ENCODE assay signal across 13 cellular contexts in the genomic region with DNA sequence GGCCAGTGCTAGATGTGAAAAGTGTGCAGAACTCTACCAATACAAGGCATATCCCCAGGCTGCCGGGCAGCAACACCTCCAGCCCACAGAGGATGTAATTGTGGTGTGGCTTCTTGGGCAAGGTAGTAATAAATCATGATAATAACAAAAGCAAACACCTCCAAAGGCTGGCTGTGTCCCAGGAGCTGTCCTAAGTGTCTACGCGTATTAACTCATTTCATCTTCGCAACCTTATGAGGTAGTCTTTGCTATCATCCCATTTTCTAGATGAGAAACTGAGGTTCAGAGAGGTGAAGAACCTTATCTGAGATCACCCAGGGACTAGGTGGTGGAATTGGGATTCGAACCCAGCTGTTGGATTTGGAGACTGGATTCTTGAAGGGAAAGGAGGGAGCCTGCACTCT. TPM values are rescaled to one million over a fixed set of nuclear protein-coding genes. Genes with fewer than 3 reads are reported as not detected.
DNase-seq lines count a peak whose midpoint lies in the region; ATAC-seq and TF ChIP-seq lines count a peak whose summit lies in the region.
"Had no signal": no experiment of that assay in that cellular context is flagged by ENCODE, and none has a peak within 500 bp of the region (broad histone marks: within the 10 kb centered on the region; RNA-seq: fewer than 3 reads in every experiment).

No MANE protein-coding gene starts in this region.

- DNase-seq in AG04450 (ENCODE audit: low read depth, low spot score) (no peak), SW480 (ENCODE audit: low spot score) (peak; percentile 31), hepatocyte (ENCODE audit: low spot score) (no peak), psoas muscle (no peak), BE2C (no peak), HUDEP-2 (lab: John Stamatoyannopoulos, UW; ENCODE audit: unreplicated experiment in 76 of 76) (no peak)
- no peak for DNase-seq in activated CD4-positive, alpha-beta T cell treated with anti-CD3 and anti-CD28 coated beads for 48 hours
- DNase-seq: activated CD4-positive, alpha-beta T cell treated with anti-CD3 and anti-CD28 coated beads, Interleukin-2, amount 50 U/mL, for 48 hours; DND-41; NCI-H2029 treated with DMSO at 0.1 percent for 48 hours; T-helper 2 cell; upper lobe of right lung had no signal

- no peaks in the 10 kb centered on the region for H4K20me1 ChIP-seq in hepatocyte (ENCODE audit: insufficient read depth, poor library complexity, severe bottlenecking)

- peaks cover 36% of the 10 kb centered on the region for H3K4me1 ChIP-seq in hepatocyte (ENCODE audit: insufficient read depth)
- H3K4me1 ChIP-seq in psoas muscle: peaks cover 80% of the 10 kb centered on the region
- peaks cover 6% of the 10 kb centered on the region for H3K4me1 ChIP-seq in BE2C

- H3K27me3 ChIP-seq in AG04450 (ENCODE audit: control insufficient read depth, insufficient read depth, low read length) (no peaks in the 10 kb centered on the region), hepatocyte (no peaks in the 10 kb centered on the region), psoas muscle (ENCODE audit: insufficient read depth in 3 of 3, low read length in 2 of 3) (no peaks in the 10 kb centered on the region), BE2C (no peaks in the 10 kb centered on the region)
- H3K27me3 ChIP-seq: upper lobe of right lung had no signal

- peaks cover 12% of the 10 kb centered on the region for H3K79me2 ChIP-seq in hepatocyte

- no peak overlapping the region for H2AFZ ChIP-seq in hepatocyte

- POLR2A ChIA-PET in AG04450 (lab: Yijun Ruan, JAX): no interaction called here

- H3K9me3 ChIP-seq in AG04450 (ENCODE audit: control insufficient read depth, insufficient read depth, low read length) (no peaks in the 10 kb centered on the region), hepatocyte (ENCODE audit: low read depth) (no peaks in the 10 kb centered on the region), psoas muscle (no peaks in the 10 kb centered on the region), BE2C (no peaks in the 10 kb centered on the region)
- H3K9me3 ChIP-seq: upper lobe of right lung had no signal

- H3K36me3 ChIP-seq in hepatocyte (replicated peaks; ENCODE audit: insufficient read depth, low read depth) (no peaks in the 10 kb centered on the region), psoas muscle (ENCODE audit: insufficient read depth in 1 of 2, low read depth in 1 of 2) (peaks cover 0 to 34% of the 10 kb centered on the region in 2 donors), BE2C (no peaks in the 10 kb centered on the region)

- CTCF ChIA-PET in AG04450 (lab: Charles Lee): interaction anchor here (0.7 to 0.8 kb wide), 2 partner anchors 9 to 197 kb away, joined by 3 read pairs; no protein-coding TSS in a partner anchor

- no peak for TF ChIP-seq CTCF in AG04450 (IDR thresholded peaks at IDR 0.05; ENCODE audit: low read depth, low read length)
- TF ChIP-seq CTCF in hepatocyte (IDR thresholded peaks at IDR 0.05; ENCODE audit: poor library complexity): no peak
- TF ChIP-seq CTCF in psoas muscle (IDR thresholded peaks at IDR 0.05): no peak
- no peak for TF ChIP-seq CTCF in BE2C (IDR thresholded peaks at IDR 0.05; ENCODE audit: low read depth, low read length)

- intact Hi-C loops in psoas muscle (cut with DNase I): no loop called here

- H3K4me3 ChIP-seq in AG04450 (ENCODE audit: low read depth, low read length) (no peak overlapping the region), hepatocyte (no peak overlapping the region), psoas muscle (peak overlapping the region; percentile 40), BE2C (ENCODE audit: low read depth, low read length) (no peak overlapping the region)
- H3K4me3 ChIP-seq: upper lobe of right lung had no signal

- 76% methylated on average over 5 of the region's 5 CpGs for WGBS in hepatocyte (ENCODE audit: low lambda C conversion rate, missing lambda C conversion rate)
- 52 to 69% (median 56%) methylated on average over 5 of the region's 5 CpGs for WGBS in psoas muscle, 3 donors

- no peaks in the 10 kb centered on the region for H3K9me2 ChIP-seq in hepatocyte (replicated peaks; ENCODE audit: insufficient read depth)

- H3K4me2 ChIP-seq in hepatocyte: peak overlapping the region; percentile 73

- H3K27ac ChIP-seq in AG04450 (ENCODE audit: low read depth, low read length) (peak overlapping the region; percentile 47), hepatocyte (peak overlapping the region; percentile 90), psoas muscle (peak overlapping the region; percentile 88)
- H3K27ac ChIP-seq: upper lobe of right lung had no signal

- ATAC-seq in psoas muscle: no peak
- ATAC-seq in GM21360 (IDR thresholded peaks at IDR 0.05; ENCODE audit: unreplicated experiment): no peak

RNA-seq across cellular contexts. Expression of gene PDK2, which starts 5.3 kb away (rescaled TPM):
- 62.4 and 81.7 TPM in 2 replicates for polyA plus RNA-seq in AG04450 (2011; rRNA removed)
- polyA minus RNA-seq in AG04450 (2011; rRNA and poly(A)+ RNA removed): 87.6 and 106 TPM in 2 replicates
- 35.5 and 42.7 TPM in 2 replicates for total RNA-seq in hepatocyte
- 55.8 and 56.9 TPM in 2 replicates for polyA plus RNA-seq in hepatocyte
- total RNA-seq in psoas muscle: 100 to 1,000 TPM in 2 of 4 donors, 10 to 100 TPM in 2; 79.3 to 213 (median 110) TPM
- 10 to 100 TPM; 50.3 to 99.4 (median 55.2) TPM for polyA plus RNA-seq in psoas muscle
- polyA plus RNA-seq in BE2C (2012; ENCODE audit: insufficient read depth, insufficient read length, low read depth): 38.8 TPM

RNA-seq across cellular contexts. Expression of gene SAMD14, which starts 29.5 kb away (rescaled TPM):
- 3.5 and 5.3 TPM in 2 replicates for polyA plus RNA-seq in AG04450 (2011; rRNA removed)
- 3.8 and 6.4 TPM in 2 replicates for polyA minus RNA-seq in AG04450 (2011; rRNA and poly(A)+ RNA removed)
- 2.4 and 3.1 TPM in 2 replicates for total RNA-seq in hepatocyte
- 3.1 and 4.2 TPM in 2 replicates for polyA plus RNA-seq in hepatocyte
- 1 to 10 TPM in 3 of 4 donors, under 1 TPM in 1; 0.55 to 2.7 (median 1.3) TPM for total RNA-seq in psoas muscle
- 1 to 10 TPM in 1 of 3 donors, under 1 TPM in 2; 0.64 to 1.3 (median 0.98) TPM for polyA plus RNA-seq in psoas muscle
- 4.1 TPM for polyA plus RNA-seq in BE2C (2012; ENCODE audit: insufficient read depth, insufficient read length, low read depth)

RNA-seq across cellular contexts. Expression of gene ITGA3, which starts 44.6 kb away (rescaled TPM):
- 39.9 and 62.4 TPM in 2 replicates for polyA plus RNA-seq in AG04450 (2011; rRNA removed)
- 101 and 116 TPM in 2 replicates for polyA minus RNA-seq in AG04450 (2011; rRNA and poly(A)+ RNA removed)
- 26.3 and 28.5 TPM in 2 replicates for total RNA-seq in hepatocyte
- polyA plus RNA-seq in hepatocyte: 32.8 and 43.4 TPM in 2 replicates
- total RNA-seq in psoas muscle: 10 to 100 TPM in 3 of 4 donors, 1 to 10 TPM in 1; 7.8 to 21.9 (median 15.0) TPM
- polyA plus RNA-seq in psoas muscle: 10 to 100 TPM in 1 of 3 donors, 1 to 10 TPM in 2; 4.9 to 21.5 (median 5.6) TPM
- 3.4 TPM for polyA plus RNA-seq in BE2C (2012; ENCODE audit: insufficient read depth, insufficient read length, low read depth)

RNA-seq across cellular contexts. Expression of gene PPP1R9B, which starts 50.0 kb away (rescaled TPM):
- polyA plus RNA-seq in AG04450 (2011; rRNA removed) (17.6 and 18.2 TPM in 2 replicates), hepatocyte (5.1 and 6.7 TPM in 2 replicates), psoas muscle (10 to 100 TPM in 2 of 3 donors, 1 to 10 TPM in 1; 7.0 to 11.3 (median 11.0) TPM)
- polyA minus RNA-seq in AG04450 (2011; rRNA and poly(A)+ RNA removed): 35.7 and 42.5 TPM in 2 replicates
- total RNA-seq in hepatocyte (22.5 and 26.2 TPM in 2 replicates), psoas muscle (10 to 100 TPM; 15.1 to 26.5 (median 18.4) TPM)
- 190 TPM for polyA plus RNA-seq in BE2C (2012; ENCODE audit: insufficient read depth, insufficient read length, low read depth)
